ENCODE assay signal across 20 cellular contexts in the genomic region with DNA sequence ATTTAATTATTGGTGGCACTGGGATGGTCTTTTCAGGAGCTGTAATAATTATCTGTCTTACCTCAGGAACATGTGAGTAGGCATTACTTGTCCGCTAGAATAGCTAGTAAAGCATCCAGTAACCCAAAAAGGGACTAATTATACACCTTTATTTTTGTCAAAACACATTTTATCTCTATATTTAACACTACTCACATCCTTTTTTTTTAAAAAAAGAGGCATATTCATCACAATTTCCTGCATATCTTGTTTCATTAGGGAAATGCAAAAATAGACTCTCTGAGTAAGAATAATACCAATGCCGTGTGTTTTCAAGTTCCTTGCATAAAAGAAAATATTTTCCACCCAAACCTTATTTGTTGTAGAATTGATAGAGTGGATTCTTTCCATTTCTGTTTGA.
DNase-seq lines count a peak whose midpoint lies in the region; ATAC-seq, FAIRE-seq and TF ChIP-seq lines count a peak whose summit lies in the region.
"Had no signal": no experiment of that assay in that cellular context is flagged by ENCODE, and none has a peak within 500 bp of the region (broad histone marks: within the 10 kb centered on the region; RNA-seq: fewer than 3 reads in every experiment).

No MANE protein-coding gene starts in this region.

- no peak for TF ChIP-seq POLR2A in GM12891 (IDR thresholded peaks at IDR 0.05; ENCODE audit: low read depth, low read length)

- DNase-seq in GM12891 (ENCODE audit: insufficient read length, low spot score) = no peak
- DNase-seq in GM20000 (ENCODE audit: low spot score) = peak; percentile 23
- DNase-seq in germinal center (ENCODE audit: low spot score) = peak; percentile 16
- no peak for DNase-seq in inferior parietal cortex (ENCODE audit: extremely low spot score)
- no peak for DNase-seq in A673 (ENCODE audit: low spot score)
- DNase-seq: activated CD4-positive, alpha-beta T cell treated with anti-CD3 and anti-CD28 coated beads, Interleukin-2, amount 50 U/mL, for 4 hours; activated naive CD4-positive, alpha-beta T cell treated with anti-CD3 and anti-CD28 coated beads, Interleukin-2, amount 10 ng/mL, durations not matched to agents 7 days and 5 days; activated T-cell treated with anti-CD3 and anti-CD28 coated beads for 4 hours; aorta; NCI-H1930; NCI-H345; right lobe of liver; T-helper 1 cell had no signal

- POLR2A ChIA-PET in A673 (lab: Charles Lee; ENCODE audit: low non-redundant PET) = interaction anchor here (0.6 kb wide), 1 partner anchor 28 kb away, joined by 3 read pairs; no protein-coding TSS in a partner anchor

- FAIRE-seq in GM12891 (lab: Jason Lieb, UNC) = no peak
- FAIRE-seq: endometrium, islet of Langerhans had no signal

- TF ChIP-seq CTCF in GM20000 (IDR thresholded peaks at IDR 0.05; ENCODE audit: extremely low read depth, missing control alignments) = no peak
- TF ChIP-seq CTCF in A673 (conservative IDR thresholded peaks at IDR 0.05; ENCODE audit: low read depth, low read length) = no peak

- H3K27ac ChIP-seq in A673 (ENCODE audit: low read depth, low read length, poor library complexity, severe bottlenecking) = no peak overlapping the region
- H3K27ac ChIP-seq: right lobe of liver, VCaP had no signal

- no peak overlapping the region for H3K4me3 ChIP-seq in A673 (ENCODE audit: low read depth, low read length, poor library complexity, severe bottlenecking)
- H3K4me3 ChIP-seq: lung, right lobe of liver had no signal

- ATAC-seq in HG03442 (IDR thresholded peaks at IDR 0.05; ENCODE audit: unreplicated experiment) (peak; percentile 74), GM19328 (IDR thresholded peaks at IDR 0.05; ENCODE audit: unreplicated experiment) (no peak), GM21381 (IDR thresholded peaks at IDR 0.05; ENCODE audit: unreplicated experiment) (no peak)
- ATAC-seq: right lobe of liver had no signal

- no peaks in the 10 kb centered on the region for H3K4me1 ChIP-seq in A673 (ENCODE audit: insufficient read depth, low read length, poor library complexity, severe bottlenecking)
- H3K4me1 ChIP-seq: right lobe of liver had no signal

- no TSS peak for BruUV-seq in A673 (replicated peaks; lab: Mats Ljungman, UMichigan)

- CTCF ChIA-PET in A673 (lab: Charles Lee) = no interaction called here

- intact Hi-C loops in A673 (cut with micrococcal nuclease; ENCODE audit: unreplicated experiment) = no loop called here

- no peaks in the 10 kb centered on the region for H3K9me3 ChIP-seq in A673 (ENCODE audit: low read depth, low read length, poor library complexity, severe bottlenecking)
- H3K9me3 ChIP-seq: right lobe of liver had no signal

- H3K36me3 ChIP-seq in A673 (ENCODE audit: insufficient read depth, low read length, poor library complexity, severe bottlenecking) = no peaks in the 10 kb centered on the region
- H3K36me3 ChIP-seq: right lobe of liver had no signal

- no peaks in the 10 kb centered on the region for H3K27me3 ChIP-seq in A673 (replicated peaks; ENCODE audit: insufficient read depth, low read depth, low read length, poor library complexity)
- H3K27me3 ChIP-seq: right lobe of liver had no signal

TF ChIP-seq in GM12891, 5 proteins besides CTCF, POLR2A, EP300 and RAD21:
- TF ChIP-seq SPI1 (IDR thresholded peaks at IDR 0.05; ENCODE audit: low read depth, low read length) (peak; percentile 34), POLR2AphosphoS5 (IDR thresholded peaks at IDR 0.05; ENCODE audit: low read depth, low read length) (no peak)

Comparison
In these comparisons a context has a peak if more than half of its experiments do, and no peak if none do; other contexts are left out.
1. DNase-seq: peak in GM20000 (single experiment) and germinal center (single experiment); none in GM12891 (single experiment), inferior parietal cortex (single experiment) and A673 (single experiment).